ENCODE assay signal across 8 cellular contexts in the genomic region with DNA sequence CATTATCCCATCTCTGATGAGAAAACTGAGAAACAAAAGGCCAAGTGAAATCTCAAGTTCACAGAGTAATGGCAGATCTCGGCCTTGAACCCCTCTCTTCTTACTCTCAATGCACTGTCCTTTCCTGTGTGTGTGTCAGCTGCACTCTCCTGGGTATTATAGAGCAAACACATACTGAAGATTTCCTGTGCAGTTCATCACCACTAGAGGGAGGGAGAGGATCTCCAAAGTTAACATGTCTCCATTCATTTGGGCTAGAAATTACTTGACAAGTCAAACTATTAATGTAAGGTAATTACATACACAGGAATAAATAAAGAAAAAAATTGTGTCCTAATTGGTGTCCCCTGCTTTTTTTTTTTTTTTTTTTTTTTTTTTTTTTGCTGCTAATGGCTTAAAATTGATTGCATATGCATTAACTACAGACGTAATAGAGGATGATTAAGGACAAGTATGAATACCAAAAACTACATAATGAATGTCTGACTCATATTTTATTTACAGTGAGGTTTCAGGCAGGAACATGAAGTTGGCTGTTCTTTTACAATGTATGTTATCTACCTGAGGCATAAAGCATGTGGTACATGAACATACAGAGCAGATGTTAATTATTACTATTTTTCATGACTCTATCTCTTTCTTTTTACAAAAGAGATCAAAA.
A peak's percentile ranks its signal among the peaks of the same experiment; 100 is the strongest.
DNase-seq lines count a peak whose midpoint lies in the region; ATAC-seq and TF ChIP-seq lines count a peak whose summit lies in the region.

No MANE protein-coding gene starts in this region.

- ATAC-seq in CD4-positive, alpha-beta T cell (ENCODE audit: poor library complexity) = peak; percentile 81
- ATAC-seq in GM18505 (IDR thresholded peaks at IDR 0.05; ENCODE audit: unreplicated experiment) (peak; percentile 93), HG02759 (IDR thresholded peaks at IDR 0.05; ENCODE audit: unreplicated experiment) (peak; percentile 93)

- intact Hi-C loops in CD4-positive, alpha-beta T cell (cut with DNase I, micrococcal nuclease) = loop anchor here (1.0 to 2.0 kb wide), 4 partner anchors 1134 to 1570 kb away; no protein-coding TSS in a partner anchor
- intact Hi-C loops in esophagus muscularis mucosa (cut with DNase I) = loop anchor here (5.0 to 10.0 kb wide), 2 partner anchors 226 to 1314 kb away; no protein-coding TSS in a partner anchor

- POLR2A ChIA-PET in CD4-positive, alpha-beta T cell (lab: Charles Lee) = no interaction called here
- POLR2A ChIA-PET in SK-N-SH (lab: Yijun Ruan, JAX) = no interaction called here

- peak; percentile 71 for TF ChIP-seq CTCF in CD4-positive, alpha-beta T cell (IDR thresholded peaks at IDR 0.05)
- TF ChIP-seq CTCF in SK-N-SH (IDR thresholded peaks at IDR 0.05) (peak; percentile 90), esophagus muscularis mucosa (IDR thresholded peaks at IDR 0.05) (peak; percentile 64 to 79 (median 65)), neural progenitor cell (IDR thresholded peaks at IDR 0.05) (peak; percentile 79)

- no peaks in the 10 kb centered on the region for H3K9me2 ChIP-seq in SK-N-SH

- H3K4me3 Mint-ChIP-seq in CD4-positive, alpha-beta T cell = no peak overlapping the region
- H3K4me3 Mint-ChIP-seq in neural progenitor cell = no peak overlapping the region

- H3K9me3 Mint-ChIP-seq in CD4-positive, alpha-beta T cell = no peaks in the 10 kb centered on the region
- H3K9me3 Mint-ChIP-seq in neural progenitor cell = peaks cover 2% of the 10 kb centered on the region

- H3K4me1 ChIP-seq in SK-N-SH (ENCODE audit: control insufficient read depth in 1 of 2, insufficient read depth in 2 of 2, low read depth in 1 of 2, low read length in 1 of 2) = peaks cover 0 to 17% of the 10 kb centered on the region in 2 experiments; a peak in 2 of 4 replicates
- peaks cover 0 to 11% (median 3%) of the 10 kb centered on the region in 4 donors for H3K4me1 ChIP-seq in esophagus muscularis mucosa
- H3K4me1 ChIP-seq in neural progenitor cell = peaks cover 9% of the 10 kb centered on the region

- H3K27me3 Mint-ChIP-seq in CD4-positive, alpha-beta T cell = peaks cover 16% of the 10 kb centered on the region
- H3K27me3 Mint-ChIP-seq in neural progenitor cell (ENCODE audit: insufficient read depth, low read depth) = peaks cover 2% of the 10 kb centered on the region

- peak; percentile 73 for TF ChIP-seq RAD21 in SK-N-SH (IDR thresholded peaks at IDR 0.05; ENCODE audit: low read length)

- H3F3A ChIP-seq in SK-N-SH (replicated peaks; ENCODE audit: insufficient read depth) = peaks cover 9% of the 10 kb centered on the region
- H3F3A ChIP-seq in neural progenitor cell (ENCODE audit: low read depth) = no peaks in the 10 kb centered on the region

- H3K4me2 ChIP-seq in SK-N-SH (no peak overlapping the region), neural progenitor cell (no peak overlapping the region)

- no peaks in the 10 kb centered on the region for H3K27me3 ChIP-seq in CD4-positive, alpha-beta T cell (ENCODE audit: control insufficient read depth, insufficient read depth, low read length)
- no peaks in the 10 kb centered on the region for H3K27me3 ChIP-seq in SK-N-SH (ENCODE audit: insufficient read depth)
- no peaks in the 10 kb centered on the region for H3K27me3 ChIP-seq in esophagus muscularis mucosa
- no peaks in the 10 kb centered on the region for H3K27me3 ChIP-seq in neural progenitor cell

- no peak overlapping the region for H3K27ac ChIP-seq in CD4-positive, alpha-beta T cell (ENCODE audit: low read depth, low read length)
- H3K27ac ChIP-seq in SK-N-SH (ENCODE audit: low read depth in 2 of 2, low read length in 1 of 2) (no peak overlapping the region), esophagus muscularis mucosa (replicated peaks in 1 of 4) (no peak overlapping the region), neural progenitor cell (no peak overlapping the region)

- no peak overlapping the region; a peak in 1 of 4 replicates for H3K4me3 ChIP-seq in SK-N-SH (ENCODE audit: low read depth in 2 of 2, low read length in 1 of 2)
- H3K4me3 ChIP-seq in esophagus muscularis mucosa = no peak overlapping the region
- no peak overlapping the region for H3K4me3 ChIP-seq in neural progenitor cell

- CTCF ChIA-PET in CD4-positive, alpha-beta T cell (lab: Charles Lee) = interaction anchor here (0.7 to 1.4 kb wide), 2 partner anchors 1134 to 1530 kb away, joined by 5 read pairs; no protein-coding TSS in a partner anchor
- CTCF ChIA-PET in SK-N-SH (lab: Yijun Ruan, JAX) = interaction anchor here (0.6 to 2.3 kb wide), 13 partner anchors 8 to 1444 kb away, joined by 3 to 15 read pairs (median 4); a partner anchor contains a TSS

- H3K27ac Mint-ChIP-seq in CD4-positive, alpha-beta T cell = no peak overlapping the region
- H3K27ac Mint-ChIP-seq in neural progenitor cell = no peak overlapping the region

- no peaks in the 10 kb centered on the region for H3K9me3 ChIP-seq in CD4-positive, alpha-beta T cell (ENCODE audit: control insufficient read depth, low read length)
- H3K9me3 ChIP-seq in SK-N-SH (no peaks in the 10 kb centered on the region), esophagus muscularis mucosa (no peaks in the 10 kb centered on the region), neural progenitor cell (ENCODE audit: low read depth) (no peaks in the 10 kb centered on the region)

- DNase-seq in CD4-positive, alpha-beta T cell = peak in 1 of 10 experiments; percentile 6
- DNase-seq in MV-4-11 (lab: John Stamatoyannopoulos, UW) = peak; percentile 44
- peak; percentile 42 for DNase-seq in SK-N-SH
- DNase-seq in esophagus muscularis mucosa (ENCODE audit: extremely low spot score) = no peak
- DNase-seq in neural progenitor cell (ENCODE audit: low spot score) = peak; percentile 62
- DNase-seq in occipital lobe (lab: John Stamatoyannopoulos, UW) = no peak

- H3K4me1 Mint-ChIP-seq in CD4-positive, alpha-beta T cell (ENCODE audit: low read depth) = no peaks in the 10 kb centered on the region
- peaks cover 12% of the 10 kb centered on the region for H3K4me1 Mint-ChIP-seq in neural progenitor cell

- WGBS in SK-N-SH (ENCODE audit: low lambda C conversion rate) = 26% methylated on average over 2 of the region's 2 CpGs
- 42% methylated on average over 2 of the region's 2 CpGs for WGBS in esophagus muscularis mucosa

- TF ChIP-seq POLR2A in GM18505 (IDR thresholded peaks at IDR 0.05; ENCODE audit: borderline replicate concordance, extremely low read depth, insufficient read depth, insufficient read length) (no peak), esophagus muscularis mucosa (IDR thresholded peaks at IDR 0.05; ENCODE audit: low read depth) (no peak)

- TF ChIP-seq EP300 in SK-N-SH (IDR thresholded peaks at IDR 0.05; ENCODE audit: borderline replicate concordance in 1 of 2, low read depth in 1 of 2, low read length in 1 of 2) (no peak), esophagus muscularis mucosa (IDR thresholded peaks at IDR 0.05) (no peak)

- no peaks in the 10 kb centered on the region for H3K36me3 Mint-ChIP-seq in CD4-positive, alpha-beta T cell (ENCODE audit: low read depth)
- no peaks in the 10 kb centered on the region for H3K36me3 Mint-ChIP-seq in neural progenitor cell

- H3K9ac ChIP-seq in SK-N-SH = no peak overlapping the region
- no peak overlapping the region for H3K9ac ChIP-seq in neural progenitor cell

- H3K79me2 ChIP-seq in SK-N-SH (ENCODE audit: insufficient read depth) (no peaks in the 10 kb centered on the region), neural progenitor cell (ENCODE audit: low read depth) (no peaks in the 10 kb centered on the region)

- no peaks in the 10 kb centered on the region for H3K36me3 ChIP-seq in SK-N-SH (replicated peaks in 1 of 2; ENCODE audit: control insufficient read depth in 1 of 2, insufficient read depth in 2 of 2, low read length in 1 of 2)
- H3K36me3 ChIP-seq in esophagus muscularis mucosa = no peaks in the 10 kb centered on the region
- H3K36me3 ChIP-seq in neural progenitor cell = no peaks in the 10 kb centered on the region

- H4K20me1 ChIP-seq in SK-N-SH (ENCODE audit: insufficient read depth) = no peaks in the 10 kb centered on the region
- H4K20me1 ChIP-seq in neural progenitor cell (ENCODE audit: low read depth) = no peaks in the 10 kb centered on the region

- H2AFZ ChIP-seq in SK-N-SH (ENCODE audit: low read depth) = no peak overlapping the region
- H2AFZ ChIP-seq in neural progenitor cell (replicated peaks) = no peak overlapping the region

TF ChIP-seq in SK-N-SH, 30 proteins besides CTCF, POLR2A, EP300 and RAD21:
- TF ChIP-seq, protein P1, sequence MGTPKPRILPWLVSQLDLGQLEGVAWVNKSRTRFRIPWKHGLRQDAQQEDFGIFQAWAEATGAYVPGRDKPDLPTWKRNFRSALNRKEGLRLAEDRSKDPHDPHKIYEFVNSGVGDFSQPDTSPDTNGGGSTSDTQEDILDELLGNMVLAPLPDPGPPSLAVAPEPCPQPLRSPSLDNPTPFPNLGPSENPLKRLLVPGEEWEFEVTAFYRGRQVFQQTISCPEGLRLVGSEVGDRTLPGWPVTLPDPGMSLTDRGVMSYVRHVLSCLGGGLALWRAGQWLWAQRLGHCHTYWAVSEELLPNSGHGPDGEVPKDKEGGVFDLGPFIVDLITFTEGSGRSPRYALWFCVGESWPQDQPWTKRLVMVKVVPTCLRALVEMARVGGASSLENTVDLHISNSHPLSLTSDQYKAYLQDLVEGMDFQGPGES (IDR thresholded peaks at IDR 0.05; ENCODE audit: low read depth, low read length) = no peak
- TF ChIP-seq POLR2AphosphoS5 (IDR thresholded peaks at IDR 0.05; ENCODE audit: low read depth, low read length) = no peak
- TF ChIP-seq SMC3 (IDR thresholded peaks at IDR 0.05; ENCODE audit: low read depth, low read length) = peak; percentile 59
TF ChIP-seq in SK-N-SH: peak in this region for 1.

Comparison
In these comparisons a context has a peak if more than half of its experiments do, and no peak if none do; other contexts are left out.
1. DNase-seq: peak in MV-4-11 (single experiment), SK-N-SH (single experiment) and neural progenitor cell (single experiment); none in esophagus muscularis mucosa (single experiment) and occipital lobe (single experiment).
2. Peak in every context shown above with its lines, with median percentiles within 50 percentile points of each other: ATAC-seq and CTCF ChIP-seq.